ENCODE assay signal across 23 cellular contexts in genomic region chr10:26987851-26988250, GRCh38.
"Had no signal": no experiment of that assay in that cellular context is flagged by ENCODE, and none has a peak within 500 bp of the region (broad histone marks: within the 10 kb centered on the region; RNA-seq: fewer than 3 reads in every experiment).

No MANE protein-coding gene starts in this region.

- H3K4me3 ChIP-seq: cardiac muscle cell had no signal

- DNase-seq: activated CD4-positive, alpha-beta memory T cell treated with anti-CD3 and anti-CD28 coated beads for 36 hours; activated CD4-positive, alpha-beta T cell treated with anti-CD3 and anti-CD28 coated beads, Interleukin-2, amount 10 ng/mL, durations not matched to agents 7 days and 5 days; activated CD4-positive, CD25-positive, alpha-beta regulatory T cell; activated CD8-positive, alpha-beta memory T cell treated with anti-CD3 and anti-CD28 coated beads, Interleukin-2, amount 50 U/mL, for 4 hours; activated effector memory CD4-positive, alpha-beta T cell treated with Interleukin-2 at 50 U/mL for 16 hours; activated naive CD4-positive, alpha-beta T cell treated with Interleukin-2 at 50 U/mL for 16 hours; activated naive CD8-positive, alpha-beta T cell treated with anti-CD3 and anti-CD28 coated beads, Interleukin-2, amount 50 U/mL, for 24 hours; brain microvascular endothelial cell; Kasumi-1; KBM-7; NCI-H1105 treated with DMSO at 0.1 percent for 48 hours; NCI-H146; NCI-H187 treated with DMSO at 0.1 percent for 48 hours; NCI-H2081 treated with DMSO at 0.1 percent for 48 hours; NCI-H446; NCI-H524; NCI-H748 treated with DMSO at 0.1 percent for 48 hours; SIG-M5; T-helper 17 cell; T-helper 9 cell had no signal

- ATAC-seq: activated naive CD4-positive, alpha-beta T cell treated with anti-CD3 and anti-CD28 coated beads, Interleukin-2, amount 50 U/mL, for 72 hours; activated naive CD8-positive, alpha-beta T cell treated with anti-CD3 and anti-CD28 coated beads, Interleukin-2, amount 50 U/mL, for 24 hours; T-helper 17 cell had no signal

- H3K36me3 ChIP-seq: brain microvascular endothelial cell, cardiac muscle cell had no signal

- H3K27ac ChIP-seq: brain microvascular endothelial cell, cardiac muscle cell, VCaP had no signal

- H3K27me3 ChIP-seq: brain microvascular endothelial cell, cardiac muscle cell had no signal
